ENCODE assay signal across 20 cellular contexts in the genomic region with DNA sequence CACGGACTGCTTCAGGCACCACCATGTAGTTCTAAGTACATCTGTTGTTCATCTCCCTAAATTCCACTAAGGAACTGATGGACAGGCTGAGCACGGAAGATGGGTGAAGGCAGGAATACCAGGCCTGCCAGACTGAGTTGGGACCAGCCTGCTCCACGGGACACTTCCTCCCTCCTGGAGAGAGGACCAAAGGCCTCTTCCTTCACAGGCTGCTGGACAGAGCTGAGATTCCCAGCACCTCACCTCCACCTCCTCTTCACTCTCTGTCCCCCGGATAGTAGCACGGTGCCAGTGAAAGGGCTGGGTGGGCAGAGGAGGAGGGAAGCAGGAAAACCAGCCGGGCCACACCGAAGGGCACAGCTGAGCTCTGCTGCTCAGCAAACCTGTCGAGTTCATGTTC. TPM values are rescaled to one million over a fixed set of nuclear protein-coding genes. Genes with fewer than 3 reads are reported as not detected.
DNase-seq lines count a peak whose midpoint lies in the region; ATAC-seq, FAIRE-seq and TF ChIP-seq lines count a peak whose summit lies in the region.
"Had no signal": no experiment of that assay in that cellular context is flagged by ENCODE, and none has a peak within 500 bp of the region (broad histone marks: within the 10 kb centered on the region; RNA-seq: fewer than 3 reads in every experiment).

No MANE protein-coding gene starts in this region.

- no peak overlapping the region for H3K9ac ChIP-seq in endodermal cell (ENCODE audit: extremely low read depth, low read length, poor library complexity, severe bottlenecking)
- H3K9ac ChIP-seq: BLaER1 treated with 17β-estradiol and CSF1 and Interleukin-3, amounts not matched to agents 10 nM and 100 nM had no signal

- H3K9me3 ChIP-seq in A549, result no peaks in the 10 kb centered on the region
- H3K9me3 ChIP-seq in endodermal cell (ENCODE audit: control insufficient read depth, low read length), result no peaks in the 10 kb centered on the region
- H3K9me3 ChIP-seq in sigmoid colon, result no peaks in the 10 kb centered on the region
- H3K9me3 ChIP-seq: BLaER1 treated with 17β-estradiol and CSF1 and Interleukin-3, amounts not matched to agents 10 nM and 100 nM; Peyer's patch had no signal

- peaks cover 45% of the 10 kb centered on the region for H3K36me3 Mint-ChIP-seq in endodermal cell (ENCODE audit: low read depth)

- no peaks in the 10 kb centered on the region for H3K9me3 Mint-ChIP-seq in endodermal cell
- H3K9me3 Mint-ChIP-seq: CD8-positive, alpha-beta memory T cell had no signal

- intact Hi-C loops in sigmoid colon (cut with DNase I), result no loop called here

- H3K4me3 ChIP-seq in A549 (no peak overlapping the region), H7 (ENCODE audit: insufficient read depth, low read depth, low read length) (no peak overlapping the region), endodermal cell (ENCODE audit: low read length) (no peak overlapping the region), sigmoid colon (no peak overlapping the region)
- H3K4me3 ChIP-seq: BLaER1 treated with 17β-estradiol and CSF1 and Interleukin-3, amounts not matched to agents 10 nM and 100 nM; Peyer's patch had no signal

- H3K36me3 ChIP-seq in H7 (replicated peaks; ENCODE audit: control insufficient read depth, insufficient read depth, low read length) (peaks cover 9% of the 10 kb centered on the region), endodermal cell (ENCODE audit: control insufficient read depth, insufficient read depth, low read length) (peaks cover 44% of the 10 kb centered on the region), sigmoid colon (peaks cover 23 to 55% (median 30%) of the 10 kb centered on the region in 4 donors)

- H3K27me3 ChIP-seq in H7 (ENCODE audit: control insufficient read depth, insufficient read depth, low read length) (no peaks in the 10 kb centered on the region), endodermal cell (ENCODE audit: control insufficient read depth, insufficient read depth, low read length, poor library complexity, severe bottlenecking) (no peaks in the 10 kb centered on the region), sigmoid colon (no peaks in the 10 kb centered on the region)
- H3K27me3 ChIP-seq: BLaER1 treated with 17β-estradiol and CSF1 and Interleukin-3, amounts not matched to agents 10 nM and 100 nM; Peyer's patch had no signal

- TF ChIP-seq POLR2A in A549 (IDR thresholded peaks at IDR 0.05; ENCODE audit: low read length), result no peak
- TF ChIP-seq POLR2A in sigmoid colon (IDR thresholded peaks at IDR 0.05), result no peak

- no peaks in the 10 kb centered on the region for H3K4me1 ChIP-seq in A549
- H3K4me1 ChIP-seq in endodermal cell (ENCODE audit: control insufficient read depth, insufficient read depth, low read length), result no peaks in the 10 kb centered on the region
- peaks cover 0 to 17% (median 13%) of the 10 kb centered on the region in 4 donors for H3K4me1 ChIP-seq in sigmoid colon
- H3K4me1 ChIP-seq: Peyer's patch had no signal

- DNase-seq in A549 (ENCODE audit: low read depth in 1 of 2, low spot score in 1 of 2) (no peak), H7 (peak; percentile 61), RWPE1 (ENCODE audit: low spot score) (no peak), endodermal cell (no peak), NCI-H69 (lab: John Stamatoyannopoulos, UW) (no peak), sigmoid colon (no peak), NCI-H1092 treated with DMSO at 0.1 percent for 48 hours (lab: John Stamatoyannopoulos, UW) (no peak), frontal cortex (ENCODE audit: low spot score in 2 of 2) (no peak)
- DNase-seq: MV-4-11, NCI-H1417, NCI-H187, NCI-H345, NCI-H524 treated with DMSO at 0.1 percent for 48 hours, Peyer's patch had no signal

- FAIRE-seq in A549 (lab: Jason Lieb, UNC) (no peak), frontal cortex (lab: Jason Lieb, UNC) (no peak)
- FAIRE-seq: A204.1, D721Med, GM12892 had no signal

- no peak overlapping the region for H3K27ac ChIP-seq in A549
- H3K27ac ChIP-seq in RWPE1, result peak overlapping the region; percentile 10
- no peak overlapping the region for H3K27ac ChIP-seq in endodermal cell (ENCODE audit: low read depth, low read length)
- H3K27ac ChIP-seq in sigmoid colon, result no peak overlapping the region
- H3K27ac ChIP-seq: BLaER1 treated with 17β-estradiol and CSF1 and Interleukin-3, amounts not matched to agents 10 nM and 100 nM; Peyer's patch had no signal

- TF ChIP-seq EP300 in A549 (IDR thresholded peaks at IDR 0.05), result no peak
- TF ChIP-seq EP300 in sigmoid colon (IDR thresholded peaks at IDR 0.05), result no peak

- peak; percentile 21 to 30; a peak in 3 of 6 replicates for ATAC-seq in A549
- ATAC-seq: Right ventricle myocardium inferior had no signal

- no peak overlapping the region for H3K4me2 ChIP-seq in A549
- H3K4me2 ChIP-seq: BLaER1 treated with 17β-estradiol and CSF1 and Interleukin-3, amounts not matched to agents 10 nM and 100 nM had no signal

- CTCF ChIA-PET in A549 (lab: Yijun Ruan, JAX), result interaction anchor here (7.8 to 12.2 kb wide), 2 partner anchors 9 to 16 kb away, joined by 121 to 123 read pairs; no protein-coding TSS in a partner anchor
- CTCF ChIA-PET in RWPE1 (lab: Yijun Ruan, JAX), result interaction anchor here (0.6 to 1.6 kb wide), 3 partner anchors 9 to 37 kb away, joined by 4 read pairs; no protein-coding TSS in a partner anchor

- 92% methylated on average over 8 of the region's 8 CpGs for WGBS in A549 (ENCODE audit: missing lambda C conversion rate)
- WGBS in endodermal cell (ENCODE audit: insufficient coverage in 1 of 2, insufficient read length in 1 of 2), 2 experiments, result 84 to 89% methylated on average over 6 to 8 of the region's 8 CpGs
- 77 to 83% methylated on average over 8 of the region's 8 CpGs for WGBS in sigmoid colon, 2 donors

- TF ChIP-seq CTCF in A549 (IDR thresholded peaks at IDR 0.05) (no peak), RWPE1 (conservative IDR thresholded peaks at IDR 0.05; ENCODE audit: low read depth) (no peak), endodermal cell (conservative IDR thresholded peaks at IDR 0.05) (no peak), sigmoid colon (IDR thresholded peaks at IDR 0.05) (no peak)

- POLR2A ChIA-PET in A549 (lab: Yijun Ruan, JAX) (no interaction called here), RWPE1 (lab: Yijun Ruan, JAX; ENCODE audit: low non-redundant PET) (interaction anchor here (0.6 kb wide), 1 partner anchor 155 kb away, joined by 6 read pairs; no protein-coding TSS in a partner anchor)

- H3K4me3 Mint-ChIP-seq in endodermal cell, result no peak overlapping the region
- H3K4me3 Mint-ChIP-seq: CD8-positive, alpha-beta memory T cell had no signal

- no peaks in the 10 kb centered on the region for H3K27me3 Mint-ChIP-seq in endodermal cell (ENCODE audit: insufficient read depth)

- no peaks in the 10 kb centered on the region for H3K4me1 Mint-ChIP-seq in endodermal cell

- peak overlapping the region; percentile 70 for H3K27ac Mint-ChIP-seq in endodermal cell

- TF ChIP-seq RAD21 in A549 (conservative IDR thresholded peaks at IDR 0.05 in 1 of 2, IDR thresholded peaks at IDR 0.05 in 1 of 2), result no peak

TF ChIP-seq in A549, 52 proteins besides CTCF, POLR2A, EP300 and RAD21 (continues in another document):
- TF ChIP-seq SMC3 (IDR thresholded peaks at IDR 0.05) (no peak), NPAS2 (CRISPR knock-in tag; IDR thresholded peaks at IDR 0.05; ENCODE audit: borderline replicate concordance) (no peak), EHMT2 (IDR thresholded peaks at IDR 0.05; ENCODE audit: low read depth) (no peak)

RNA-seq across cellular contexts. Expression of a gene that starts 22.9 kb away (rescaled TPM):
- polyA plus RNA-seq in A549 (2011; rRNA removed), result 7.1 and 7.3 TPM in 2 replicates
- 3.6 and 3.8 TPM in 2 replicates for polyA plus RNA-seq in A549 (2012; cell fraction: cytosol; rRNA removed)
- polyA plus RNA-seq in A549 (2012; cell fraction: nucleus; rRNA removed), result 2.2 and 3.4 TPM in 2 replicates
- polyA plus RNA-seq in A549 (2017; fragmentation: RNase III; extraction: RNeasy Plus Mini Kit Qiagen cat#74134 plus additional on column Dnase treatment), result 5.1 to 6.1 TPM (median 5.6 TPM) in 3 replicates
- 2.0 and 2.9 TPM in 2 replicates for polyA minus RNA-seq in A549 (2011; rRNA and poly(A)+ RNA removed)
- 25.7 and 36.8 TPM in 2 replicates for total RNA-seq in H7 (2014; rRNA removed; shearing (Covaris generic))
- total RNA-seq in endodermal cell, result 10 to 100 TPM; 15.8 to 17.4 TPM
- polyA plus RNA-seq in endodermal cell (2013, experiment 1 of 2), result 21.1 TPM
- polyA plus RNA-seq in endodermal cell (2013, experiment 2 of 2), result 22.4 TPM
- total RNA-seq in sigmoid colon, result 10 to 100 TPM in 2 of 4 donors, 1 to 10 TPM in 2; 8.1 to 16.9 (median 12.1) TPM
- polyA plus RNA-seq in sigmoid colon, result 1 to 10 TPM; 2.3 to 7.8 (median 3.8) TPM
- total RNA-seq in frontal cortex, result 6.1 TPM

RNA-seq across cellular contexts. Expression of a gene that starts 41.7 kb away (rescaled TPM):
- polyA plus RNA-seq in A549 (2011; rRNA removed) (12.6 and 15.3 TPM in 2 replicates), A549 (2017; fragmentation: RNase III; extraction: RNeasy Plus Mini Kit Qiagen cat#74134 plus additional on column Dnase treatment) (14.8 to 16.2 TPM (median 15.4 TPM) in 3 replicates), sigmoid colon (10 to 100 TPM; 10.4 to 31.1 (median 13.8) TPM)
- 7.0 and 8.3 TPM in 2 replicates for polyA plus RNA-seq in A549 (2012; cell fraction: cytosol; rRNA removed)
- polyA plus RNA-seq in A549 (2012; cell fraction: nucleus; rRNA removed), result 30.1 and 39.5 TPM in 2 replicates
- 21.1 and 23.1 TPM in 2 replicates for polyA minus RNA-seq in A549 (2011; rRNA and poly(A)+ RNA removed)
- 53.2 and 63.4 TPM in 2 replicates for total RNA-seq in H7 (2014; rRNA removed; shearing (Covaris generic))
- total RNA-seq in endodermal cell (10 to 100 TPM; 53.5 to 68.3 TPM), sigmoid colon (10 to 100 TPM; 48.7 to 70.6 (median 56.5) TPM), frontal cortex (37.5 TPM)
- polyA plus RNA-seq in endodermal cell (2013, experiment 1 of 2), result 47.8 TPM
- polyA plus RNA-seq in endodermal cell (2013, experiment 2 of 2), result 43.0 TPM

RNA-seq across cellular contexts. Expression of a gene that starts 53.4 kb away (rescaled TPM):
- 24.5 and 25.0 TPM in 2 replicates for polyA plus RNA-seq in A549 (2011; rRNA removed)
- polyA plus RNA-seq in A549 (2012; cell fraction: cytosol; rRNA removed), result 15.3 and 16.0 TPM in 2 replicates
- polyA plus RNA-seq in A549 (2012; cell fraction: nucleus; rRNA removed), result 13.1 and 19.2 TPM in 2 replicates
- polyA plus RNA-seq in A549 (2017; fragmentation: RNase III; extraction: RNeasy Plus Mini Kit Qiagen cat#74134 plus additional on column Dnase treatment), result 18.6 to 19.2 TPM (median 19.0 TPM) in 3 replicates
- 21.9 and 24.0 TPM in 2 replicates for polyA minus RNA-seq in A549 (2011; rRNA and poly(A)+ RNA removed)
- 49.1 and 57.0 TPM in 2 replicates for total RNA-seq in H7 (2014; rRNA removed; shearing (Covaris generic))
- total RNA-seq in endodermal cell, result 10 to 100 TPM; 51.5 to 52.1 TPM
- 47.3 TPM for polyA plus RNA-seq in endodermal cell (2013, experiment 1 of 2)
- 41.8 TPM for polyA plus RNA-seq in endodermal cell (2013, experiment 2 of 2)
- total RNA-seq in sigmoid colon, result 10 to 100 TPM; 25.9 to 36.5 (median 34.5) TPM
- polyA plus RNA-seq in sigmoid colon, result 10 to 100 TPM; 17.4 to 20.6 (median 18.3) TPM
- 57.1 TPM for total RNA-seq in frontal cortex
